9 cellular contexts compared by ENCODE assay signal in genomic region chr3:39388741-39389248, GRCh38. TPM values are rescaled to one million over a fixed set of nuclear protein-coding genes. Genes with fewer than 3 reads are reported as not detected.
A peak's percentile ranks its signal among the peaks of the same experiment; 100 is the strongest.
DNase-seq lines count a peak whose midpoint lies in the region; ATAC-seq and TF ChIP-seq lines count a peak whose summit lies in the region.
"Had no signal": no experiment of that assay in that cellular context is flagged by ENCODE, and none has a peak within 500 bp of the region (broad histone marks: within the 10 kb centered on the region; RNA-seq: fewer than 3 reads in every experiment).

No MANE protein-coding gene starts in this region.

- H3K4me3 Mint-ChIP-seq in memory B cell: peak overlapping the region; percentile 64

- no peaks in the 10 kb centered on the region for H3K9me3 Mint-ChIP-seq in memory B cell

- in situ Hi-C loops in transverse colon (cut with MboI; ENCODE audit: low pct_ligation_motif_present in 1 of 4, low pct_unique_long_range_greater_than_20kb in 1 of 4, low sequenced_read_pairs in 3 of 4): loop anchor here (25.0 kb wide), 2 partner anchors 176 to 201 kb away; partner anchors contain the start of gene XIRP1 (in 3 of the 4)

- peaks cover 0 to 33% (median 8%) of the 10 kb centered on the region in 4 donors for H3K36me3 ChIP-seq in transverse colon
- H3K36me3 ChIP-seq in heart left ventricle: peaks cover 0 to 46% (median 42%) of the 10 kb centered on the region in 9 donors

- H3K27ac ChIP-seq in transverse colon (no peak overlapping the region), heart left ventricle (peak overlapping the region in 1 of 12 donors; percentile 35)

- no peak for TF ChIP-seq CTCF in transverse colon (IDR thresholded peaks at IDR 0.05)
- TF ChIP-seq CTCF in heart left ventricle (IDR thresholded peaks at IDR 0.05): no peak

- peaks cover 26% of the 10 kb centered on the region for H3K36me3 Mint-ChIP-seq in memory B cell

- H3K4me1 Mint-ChIP-seq in memory B cell: peaks cover 49% of the 10 kb centered on the region

- DNase-seq in memory B cell (ENCODE audit: low spot score in 2 of 2) (no peak), transverse colon (no peak), heart left ventricle (no peak), SHP77 treated with DMSO at 0.1 percent for 48 hours (lab: John Stamatoyannopoulos, UW) (no peak)
- DNase-seq in stimulated activated CD4-positive, alpha-beta T cell treated with anti-CD3 and anti-CD28 coated beads, Interleukin-4, amount 100 ng/mL, for 24 hours: no peak

- H3K4me1 ChIP-seq in transverse colon (peaks cover 4 to 41% (median 24%) of the 10 kb centered on the region in 4 donors), heart left ventricle (peaks cover 0 to 43% (median 21%) of the 10 kb centered on the region in 12 donors)

- no peak for TF ChIP-seq POLR2A in transverse colon (IDR thresholded peaks at IDR 0.05)
- no peak for TF ChIP-seq POLR2A in heart left ventricle (IDR thresholded peaks at IDR 0.05)

- intact Hi-C loops in transverse colon (cut with DNase I; ENCODE audit: low total_unique reads) (loop anchor here (10.0 kb wide), 1 partner anchor 284 kb away; the partner anchor contains the start of genes GORASP1 and TTC21A), heart left ventricle (cut with DNase I) (loop anchor here in 4 of 10 donors (10.0 kb wide), 3 partner anchors 204 to 284 kb away; partner anchors contain the start of genes GORASP1 (in 2 of the 4) and TTC21A (in 2 of the 4))

- H3K9me3 ChIP-seq in transverse colon (no peaks in the 10 kb centered on the region), heart left ventricle (no peaks in the 10 kb centered on the region)

- H3K27ac Mint-ChIP-seq in memory B cell: peak overlapping the region; percentile 82

- ATAC-seq in GM18873 (IDR thresholded peaks at IDR 0.05; ENCODE audit: low FRiP score, unreplicated experiment) (peak; percentile 81), GM21737 (IDR thresholded peaks at IDR 0.05; ENCODE audit: unreplicated experiment) (peak; percentile 70), HG03558 (IDR thresholded peaks at IDR 0.05; ENCODE audit: extremely low read depth, unreplicated experiment) (peak; percentile 61), memory B cell (ENCODE audit: low read depth) (peak; percentile 15), heart left ventricle (no peak)

- H3K27me3 Mint-ChIP-seq in memory B cell: no peaks in the 10 kb centered on the region

- TF ChIP-seq EP300 in transverse colon (IDR thresholded peaks at IDR 0.05; ENCODE audit: low read depth): no peak

- 67% methylated on average over 1 to 2 of the region's 2 CpGs for WGBS in transverse colon (ENCODE audit: low coverage in 1 of 2), 2 donors
- 74 to 86% (median 80%) methylated on average over 2 of the region's 2 CpGs for WGBS in heart left ventricle, 4 donors

- H3K27me3 ChIP-seq in transverse colon (no peaks in the 10 kb centered on the region), heart left ventricle (no peaks in the 10 kb centered on the region)

- H3K4me3 ChIP-seq in transverse colon (no peak overlapping the region), heart left ventricle (no peak overlapping the region)

RNA-seq across cellular contexts. Expression of gene SLC25A38, which starts 5.6 kb away (rescaled TPM):
- total RNA-seq in transverse colon (10 to 100 TPM; 10.5 to 61.7 (median 40.4) TPM), heart left ventricle (10 to 100 TPM; 13.6 to 30.6 (median 20.9) TPM)
- 10 to 100 TPM; 14.0 to 34.8 TPM for polyA plus RNA-seq in heart left ventricle

RNA-seq across cellular contexts. Expression of gene RPSA, which starts 17.7 kb away (rescaled TPM):
- 1,000 to 10,000 TPM in 1 of 4 donors, 100 to 1,000 TPM in 3; 460 to 1,003 (median 843) TPM for total RNA-seq in transverse colon
- total RNA-seq in heart left ventricle: 100 to 1,000 TPM; 308 to 700 (median 426) TPM
- 1,000 to 10,000 TPM in 1 of 2 donors, 100 to 1,000 TPM in 1; 619 to 1,279 TPM for polyA plus RNA-seq in heart left ventricle

RNA-seq across cellular contexts. Expression of gene CCR8, which starts 59.3 kb away (rescaled TPM):
- total RNA-seq in transverse colon: not detected
- total RNA-seq in heart left ventricle: under 1 TPM in 1 of 9 donors, not detected in 8; 0.29 TPM
- polyA plus RNA-seq in heart left ventricle: not detected
- total RNA-seq: RPMI7951 had no signal

Comparison
In these comparisons a context has a peak if more than half of its experiments do, and no peak if none do; other contexts are left out.
1. ATAC-seq: peak in GM18873 (single experiment), GM21737 (single experiment), HG03558 (single experiment) and memory B cell (single experiment); none in heart left ventricle (0 of 4).